ENCODE assay signal across 10 cellular contexts in the genomic region with DNA sequence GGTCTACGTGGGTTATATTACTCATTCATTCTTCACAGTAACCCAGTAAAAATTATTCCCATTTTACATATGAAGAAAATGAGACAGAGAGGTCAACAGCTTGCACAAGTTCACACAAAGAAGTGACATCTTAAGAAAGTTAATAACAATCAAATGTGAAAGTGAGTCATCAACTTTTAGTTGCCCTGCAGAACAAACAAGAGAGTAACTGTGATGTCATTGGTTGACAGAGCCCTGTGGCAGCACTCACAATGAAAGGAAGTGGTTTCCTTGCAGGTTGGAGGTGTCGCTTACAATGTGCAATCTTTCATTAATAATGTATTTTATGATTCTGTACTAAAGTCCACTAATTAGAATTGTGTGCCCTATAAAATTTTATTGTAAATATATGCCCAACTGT.
DNase-seq lines count a peak whose midpoint lies in the region; ATAC-seq and TF ChIP-seq lines count a peak whose summit lies in the region.
"Had no signal": no experiment of that assay in that cellular context is flagged by ENCODE, and none has a peak within 500 bp of the region (broad histone marks: within the 10 kb centered on the region; RNA-seq: fewer than 3 reads in every experiment).

No MANE protein-coding gene starts in this region.

- peak; percentile 91 for ATAC-seq in HG03175 (IDR thresholded peaks at IDR 0.05; ENCODE audit: unreplicated experiment)

- in situ Hi-C loops in GM13977 (cut with MboI; ENCODE audit: low pct_unique_long_range_greater_than_20kb, low sequenced_read_pairs, unreplicated experiment) = no loop called here

- no peak for TF ChIP-seq CTCF in GM13977 (IDR thresholded peaks at IDR 0.05; ENCODE audit: extremely low read depth, insufficient read depth, missing control alignments)

- peak; percentile 19 for DNase-seq in CD1c-positive myeloid dendritic cell (ENCODE audit: extremely low spot score)
- DNase-seq in GM13977 (ENCODE audit: low spot score) = peak; percentile 12
- DNase-seq in activated CD4-positive, alpha-beta T cell treated with anti-CD3 and anti-CD28 coated beads, Interleukin-2, amount 50 U/mL, for 48 hours = peak; percentile 3 to 4
- no peak for DNase-seq in HUDEP-2 (lab: John Stamatoyannopoulos, UW; ENCODE audit: unreplicated experiment in 76 of 76)
- DNase-seq in NCI-H1092 treated with DMSO at 0.1 percent for 48 hours (lab: John Stamatoyannopoulos, UW) = no peak
- DNase-seq in NCI-H226 = no peak
- DNase-seq in inferior parietal cortex (ENCODE audit: extremely low spot score) = no peak
- DNase-seq: activated B cell treated with CpG ODN at 0.5 μM for 24 hours, uterus had no signal

Comparison
In these comparisons a context has a peak if more than half of its experiments do, and no peak if none do; other contexts are left out.
1. DNase-seq: peak in CD1c-positive myeloid dendritic cell (single experiment), GM13977 (single experiment) and activated CD4-positive, alpha-beta T cell treated with anti-CD3 and anti-CD28 coated beads, Interleukin-2, amount 50 U/mL, for 48 hours (2 of 2); none in HUDEP-2 (0 of 76), NCI-H1092 treated with DMSO at 0.1 percent for 48 hours (single experiment), NCI-H226 (single experiment) and inferior parietal cortex (single experiment).